In the genomic region with DNA sequence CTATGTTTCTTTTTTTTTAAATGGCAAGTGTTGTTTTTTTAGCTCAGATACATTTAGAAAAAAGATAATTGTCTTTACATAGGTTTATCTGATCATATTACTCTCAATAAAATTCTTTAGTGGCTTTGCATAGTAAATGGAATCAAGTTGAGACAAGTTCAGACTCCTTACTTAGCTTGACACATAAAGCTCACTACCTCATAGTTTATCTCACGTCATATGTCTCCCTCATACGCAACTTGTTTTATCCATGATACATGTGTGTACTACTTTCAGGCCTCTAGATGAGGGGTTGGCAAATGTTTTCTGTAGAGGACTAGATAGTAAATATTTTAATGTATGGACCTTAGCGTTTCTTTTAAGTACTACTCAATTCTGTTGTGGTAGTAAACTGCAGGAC, we compare ENCODE assay signal across 25 cellular contexts. TPM values are rescaled to one million over a fixed set of nuclear protein-coding genes. Genes with fewer than 3 reads are reported as not detected.
DNase-seq lines count a peak whose midpoint lies in the region; ATAC-seq and TF ChIP-seq lines count a peak whose summit lies in the region.
"Had no signal": no experiment of that assay in that cellular context is flagged by ENCODE, and none has a peak within 500 bp of the region (broad histone marks: within the 10 kb centered on the region; RNA-seq: fewer than 3 reads in every experiment).

No MANE protein-coding gene starts in this region.

- intact Hi-C loops in left ventricle myocardium superior (cut with micrococcal nuclease) (no loop called here), heart right ventricle (cut with DNase I) (no loop called here)

- H3K27me3 ChIP-seq in heart right ventricle = no peaks in the 10 kb centered on the region
- H3K27me3 ChIP-seq in RWPE2 (ENCODE audit: insufficient read depth, poor library complexity, severe bottlenecking) = no peaks in the 10 kb centered on the region

- H3K4me1 ChIP-seq in heart right ventricle (peaks cover 0 to 26% (median 7%) of the 10 kb centered on the region in 9 donors), RWPE2 (ENCODE audit: insufficient read depth, poor library complexity, severe bottlenecking) (peaks cover 12% of the 10 kb centered on the region)

- H3K27ac ChIP-seq in heart right ventricle (no peak overlapping the region), RWPE2 (ENCODE audit: poor library complexity, severe bottlenecking) (no peak overlapping the region)

- H3K4me3 ChIP-seq in heart right ventricle (no peak overlapping the region), RWPE2 (ENCODE audit: severe bottlenecking) (no peak overlapping the region)

- in situ Hi-C loops in GM13977 (cut with MboI; ENCODE audit: low pct_unique_long_range_greater_than_20kb, low sequenced_read_pairs, unreplicated experiment) = no loop called here

- 71 to 80% methylated on average over 3 of the region's 3 CpGs for WGBS in heart right ventricle, 2 donors

- H3K9me3 ChIP-seq in heart right ventricle (no peaks in the 10 kb centered on the region), RWPE2 (ENCODE audit: severe bottlenecking) (no peaks in the 10 kb centered on the region)

- TF ChIP-seq CTCF in heart right ventricle (IDR thresholded peaks at IDR 0.05) (no peak), RWPE2 (IDR thresholded peaks at IDR 0.05; ENCODE audit: poor library complexity, severe bottlenecking) (no peak), GM13977 (IDR thresholded peaks at IDR 0.05; ENCODE audit: extremely low read depth, insufficient read depth, missing control alignments) (no peak)

- ATAC-seq in left ventricle myocardium superior = peak; percentile 27
- no peak for ATAC-seq in heart right ventricle
- ATAC-seq in RWPE2 (ENCODE audit: low read depth) = peak; percentile 77
- ATAC-seq in esophagus mucosa = peak; percentile 62
- ATAC-seq in GM18870 (IDR thresholded peaks at IDR 0.05; ENCODE audit: unreplicated experiment) = no peak
- ATAC-seq: SK-N-SH treated with all-trans-retinoic acid at 6 μM for 48 hours had no signal

- H3K36me3 ChIP-seq in heart right ventricle (no peaks in the 10 kb centered on the region), RWPE2 (ENCODE audit: low read depth) (no peaks in the 10 kb centered on the region)

- DNase-seq in left ventricle myocardium superior (no peak), heart right ventricle (no peak), RWPE2 (ENCODE audit: low spot score) (no peak), GM13977 (ENCODE audit: low spot score) (no peak), dedifferentiated amniotic fluid mesenchymal stem cell (ENCODE audit: extremely low spot score) (no peak)
- DNase-seq: AML-193; C1 segment of cervical spinal cord; Calu3; CD8-positive, alpha-beta memory T cell; DMS53; EL; GF-D8; H7; HFFc6; KBM-7; NCI-H1092 treated with DMSO at 0.1 percent for 48 hours; NCI-H1436 treated with DMSO at 0.1 percent for 48 hours; NCI-H1930; NCI-H2171; NCI-H345; NCI-H524; SIG-M5 had no signal

RNA-seq across cellular contexts. Expression of a gene that starts 28.3 kb away (rescaled TPM):
- 28.8 TPM for total RNA-seq in left ventricle myocardium superior
- 10 to 100 TPM; 22.2 to 45.3 (median 35.9) TPM for total RNA-seq in heart right ventricle
- polyA plus RNA-seq in heart right ventricle = 1 to 10 TPM; 1.6 to 4.6 TPM
- total RNA-seq in esophagus mucosa = 18.2 TPM

Comparison
In these comparisons a context has a peak if more than half of its experiments do, and no peak if none do; other contexts are left out.
1. ATAC-seq: peak in left ventricle myocardium superior (single experiment), RWPE2 (single experiment) and esophagus mucosa (single experiment); none in heart right ventricle (0 of 8) and GM18870 (single experiment).